Comparison of ENCODE assay signal across 9 cellular contexts in genomic region chr6:44004625-44005506, GRCh38.
DNase-seq lines count a peak whose midpoint lies in the region; ATAC-seq, FAIRE-seq and TF ChIP-seq lines count a peak whose summit lies in the region.
"Had no signal": no experiment of that assay in that cellular context is flagged by ENCODE, and none has a peak within 500 bp of the region (broad histone marks: within the 10 kb centered on the region; RNA-seq: fewer than 3 reads in every experiment).

No MANE protein-coding gene starts in this region.

- peaks cover 42% of the 10 kb centered on the region for H3K27me3 Mint-ChIP-seq in activated T-helper 1 cell treated with anti-CD3 and anti-CD28 coated beads, Interleukin-12 subunit alpha, Interleukin-12 subunit beta, Interleukin-2, Interleukin-4 antibody, amounts not matched to agents 30 ng/mL and 10 ng/mL and 1 ng/mL, durations not matched to agents 14 hours and 24 hours and 36 hours (ENCODE audit: insufficient read depth)
- peaks cover 54% of the 10 kb centered on the region for H3K27me3 Mint-ChIP-seq in CD4-positive, alpha-beta T cell

- no peak overlapping the region for H3K4me3 ChIP-seq in fibroblast of pulmonary artery (replicated peaks; ENCODE audit: low read depth, low read length)

- CTCF ChIA-PET in CD4-positive, alpha-beta T cell (lab: Charles Lee): no interaction called here

- H3K27me3 ChIP-seq in CD4-positive, alpha-beta T cell (ENCODE audit: control insufficient read depth, insufficient read depth, low read length): peaks cover 45% of the 10 kb centered on the region

- H3K4me3 Mint-ChIP-seq in activated T-helper 1 cell treated with anti-CD3 and anti-CD28 coated beads, Interleukin-12 subunit alpha, Interleukin-12 subunit beta, Interleukin-2, Interleukin-4 antibody, amounts not matched to agents 30 ng/mL and 10 ng/mL and 1 ng/mL, durations not matched to agents 14 hours and 24 hours and 36 hours: no peak overlapping the region
- H3K4me3 Mint-ChIP-seq in CD4-positive, alpha-beta T cell: no peak overlapping the region

- H3K27ac Mint-ChIP-seq in activated T-helper 1 cell treated with anti-CD3 and anti-CD28 coated beads, Interleukin-12 subunit alpha, Interleukin-12 subunit beta, Interleukin-2, Interleukin-4 antibody, amounts not matched to agents 30 ng/mL and 10 ng/mL and 1 ng/mL, durations not matched to agents 14 hours and 24 hours and 36 hours: no peak overlapping the region
- no peak overlapping the region for H3K27ac Mint-ChIP-seq in CD4-positive, alpha-beta T cell

- DNase-seq in stimulated activated CD4-positive, alpha-beta T cell treated with anti-CD3 and anti-CD28 coated beads, Interleukin-15, amount 100 ng/mL, for 24 hours: peak; percentile 15
- DNase-seq in stimulated activated CD4-positive, alpha-beta T cell treated with anti-CD3 and anti-CD28 coated beads, Interleukin-12 subunit alpha, Interleukin-12 subunit beta, amount 100 ng/mL, for 4 hours: no peak
- DNase-seq in OCI-M1 (lab: John Stamatoyannopoulos, UW) (peak; percentile 74), fibroblast of pulmonary artery (ENCODE audit: low read depth) (no peak), HTR-8/SVneo (ENCODE audit: insufficient read length, low spot score) (no peak)
- DNase-seq in activated T-helper 1 cell treated with anti-CD3 and anti-CD28 coated beads, Interleukin-12 subunit alpha, Interleukin-12 subunit beta, Interleukin-2, Interleukin-4 antibody, amounts not matched to agents 30 ng/mL and 10 ng/mL and 1 ng/mL, durations not matched to agents 14 hours and 24 hours and 36 hours (ENCODE audit: low spot score): no peak
- no peak for DNase-seq in CD4-positive, alpha-beta T cell

- H3K9me3 ChIP-seq in CD4-positive, alpha-beta T cell (ENCODE audit: control insufficient read depth, low read length): no peaks in the 10 kb centered on the region

- POLR2A ChIA-PET in CD4-positive, alpha-beta T cell (lab: Charles Lee): no interaction called here

- no peak overlapping the region for H3K27ac ChIP-seq in CD4-positive, alpha-beta T cell (ENCODE audit: low read depth, low read length)

- H3K9me3 Mint-ChIP-seq in activated T-helper 1 cell treated with anti-CD3 and anti-CD28 coated beads, Interleukin-12 subunit alpha, Interleukin-12 subunit beta, Interleukin-2, Interleukin-4 antibody, amounts not matched to agents 30 ng/mL and 10 ng/mL and 1 ng/mL, durations not matched to agents 14 hours and 24 hours and 36 hours: no peaks in the 10 kb centered on the region
- H3K9me3 Mint-ChIP-seq in CD4-positive, alpha-beta T cell: no peaks in the 10 kb centered on the region

- no peak for FAIRE-seq in HTR-8/SVneo (lab: Jason Lieb, UNC)
- FAIRE-seq: islet of Langerhans had no signal

- H3K4me1 Mint-ChIP-seq in activated T-helper 1 cell treated with anti-CD3 and anti-CD28 coated beads, Interleukin-12 subunit alpha, Interleukin-12 subunit beta, Interleukin-2, Interleukin-4 antibody, amounts not matched to agents 30 ng/mL and 10 ng/mL and 1 ng/mL, durations not matched to agents 14 hours and 24 hours and 36 hours (ENCODE audit: low read depth): peaks cover 6% of the 10 kb centered on the region
- H3K4me1 Mint-ChIP-seq in CD4-positive, alpha-beta T cell (ENCODE audit: low read depth): peaks cover 13% of the 10 kb centered on the region

- intact Hi-C loops in activated T-helper 1 cell treated with anti-CD3 and anti-CD28 coated beads, Interleukin-12 subunit alpha, Interleukin-12 subunit beta, Interleukin-2, Interleukin-4 antibody, amounts not matched to agents 30 ng/mL and 10 ng/mL and 1 ng/mL, durations not matched to agents 14 hours and 24 hours and 36 hours (cut with micrococcal nuclease): loop anchor here (5.0 kb wide), 2 partner anchors 42 to 283 kb away; no protein-coding TSS in a partner anchor
- intact Hi-C loops in CD4-positive, alpha-beta T cell (cut with DNase I, micrococcal nuclease): loop anchor here in 1 of 2 experiments (5.0 kb wide), 2 partner anchors 67 to 233 kb away; partner anchors contain the start of gene VEGFA

- H3K36me3 Mint-ChIP-seq in activated T-helper 1 cell treated with anti-CD3 and anti-CD28 coated beads, Interleukin-12 subunit alpha, Interleukin-12 subunit beta, Interleukin-2, Interleukin-4 antibody, amounts not matched to agents 30 ng/mL and 10 ng/mL and 1 ng/mL, durations not matched to agents 14 hours and 24 hours and 36 hours (ENCODE audit: low read depth): no peaks in the 10 kb centered on the region
- H3K36me3 Mint-ChIP-seq in CD4-positive, alpha-beta T cell (ENCODE audit: low read depth): no peaks in the 10 kb centered on the region

- ATAC-seq in GM19452 (IDR thresholded peaks at IDR 0.05; ENCODE audit: unreplicated experiment): no peak
- ATAC-seq in CD4-positive, alpha-beta T cell (ENCODE audit: poor library complexity): no peak

- peak; percentile 35 for TF ChIP-seq CTCF in fibroblast of pulmonary artery (IDR thresholded peaks at IDR 0.05; ENCODE audit: low read length, missing control alignments)
- TF ChIP-seq CTCF in CD4-positive, alpha-beta T cell (IDR thresholded peaks at IDR 0.05): no peak

Comparison
In these comparisons a context has a peak if more than half of its experiments do, and no peak if none do; other contexts are left out.
1. DNase-seq: peak in stimulated activated CD4-positive, alpha-beta T cell treated with anti-CD3 and anti-CD28 coated beads, Interleukin-15, amount 100 ng/mL, for 24 hours (single experiment) and OCI-M1 (single experiment); none in stimulated activated CD4-positive, alpha-beta T cell treated with anti-CD3 and anti-CD28 coated beads, Interleukin-12 subunit alpha, Interleukin-12 subunit beta, amount 100 ng/mL, for 4 hours (single experiment), fibroblast of pulmonary artery (single experiment), HTR-8/SVneo (single experiment), activated T-helper 1 cell treated with anti-CD3 and anti-CD28 coated beads, Interleukin-12 subunit alpha, Interleukin-12 subunit beta, Interleukin-2, Interleukin-4 antibody, amounts not matched to agents 30 ng/mL and 10 ng/mL and 1 ng/mL, durations not matched to agents 14 hours and 24 hours and 36 hours (single experiment) and CD4-positive, alpha-beta T cell (0 of 10).